ENCODE assay signal across 21 cellular contexts in genomic region chr10:110762109-110762848, GRCh38.
DNase-seq lines count a peak whose midpoint lies in the region; ATAC-seq and TF ChIP-seq lines count a peak whose summit lies in the region.
"Had no signal": no experiment of that assay in that cellular context is flagged by ENCODE, and none has a peak within 500 bp of the region (broad histone marks: within the 10 kb centered on the region; RNA-seq: fewer than 3 reads in every experiment).

No MANE protein-coding gene starts in this region.

- ATAC-seq in GM21515 (IDR thresholded peaks at IDR 0.05; ENCODE audit: unreplicated experiment) (no peak), GM21529 (IDR thresholded peaks at IDR 0.05; ENCODE audit: unreplicated experiment) (no peak), HG03460 (IDR thresholded peaks at IDR 0.05; ENCODE audit: unreplicated experiment) (no peak)
- ATAC-seq: upper lobe of right lung had no signal

- peak overlapping the region; percentile 73 for H2AFZ ChIP-seq in parathyroid adenoma
- H2AFZ ChIP-seq: neural progenitor cell had no signal

- H3K4me2 ChIP-seq in parathyroid adenoma (ENCODE audit: low read length): no peak overlapping the region
- H3K4me2 ChIP-seq: neural progenitor cell had no signal

- no peaks in the 10 kb centered on the region for H3K9me3 ChIP-seq in parathyroid adenoma (ENCODE audit: control insufficient read depth, low read length)
- H3K9me3 ChIP-seq: spleen, upper lobe of right lung had no signal

- H3K27me3 ChIP-seq in parathyroid adenoma (ENCODE audit: control insufficient read depth, insufficient read depth, low read length): no peaks in the 10 kb centered on the region
- H3K27me3 ChIP-seq: neural progenitor cell had no signal

- no peaks in the 10 kb centered on the region for H3K36me3 ChIP-seq in parathyroid adenoma (ENCODE audit: control insufficient read depth, insufficient read depth, low read length)
- H3K36me3 ChIP-seq: neural progenitor cell, spleen, upper lobe of right lung, WERI-Rb-1 had no signal

- no peak for TF ChIP-seq CTCF in parathyroid adenoma (IDR thresholded peaks at IDR 0.05)

- peaks cover 10% of the 10 kb centered on the region for H3K4me1 ChIP-seq in parathyroid adenoma
- H3K4me1 ChIP-seq: spleen, upper lobe of right lung had no signal

- H3K27ac ChIP-seq in parathyroid adenoma: no peak overlapping the region
- H3K27ac ChIP-seq: neural progenitor cell, SK-N-MC, spleen, upper lobe of right lung, WERI-Rb-1 had no signal

- H3K9ac ChIP-seq in parathyroid adenoma: no peak overlapping the region
- H3K9ac ChIP-seq: neural progenitor cell had no signal

- no peaks in the 10 kb centered on the region for H3K79me2 ChIP-seq in parathyroid adenoma

- H3K4me3 ChIP-seq in parathyroid adenoma (ENCODE audit: low read depth, low read length): no peak overlapping the region
- H3K4me3 ChIP-seq: neural progenitor cell, SK-N-MC, spleen, upper lobe of right lung had no signal

- DNase-seq in DMS53 treated with DMSO at 0.1 percent for 48 hours (lab: John Stamatoyannopoulos, UW; ENCODE audit: unreplicated experiment) (peak; percentile 21), NCI-H1436 (lab: John Stamatoyannopoulos, UW) (peak; percentile 94), NCI-H345 treated with DMSO at 0.1 percent for 48 hours (lab: John Stamatoyannopoulos, UW; ENCODE audit: unreplicated experiment) (peak; percentile 55)
- DNase-seq: activated CD4-positive, alpha-beta T cell treated with anti-CD3 and anti-CD28 coated beads, Interleukin-2, amount 50 U/mL, for 48 hours; activated gamma-delta T cell treated with Interleukin-2 at 50 U/mL for 16 hours; activated T-cell treated with anti-CD3 and anti-CD28 coated beads for 4 hours; AML-193; amniotic stem cell; caudate nucleus; CD8-positive, alpha-beta memory T cell; HFFc6; spleen; stimulated activated CD4-positive, alpha-beta T cell treated with anti-CD3 and anti-CD28 coated beads, Interleukin-4, amount 100 ng/mL, for 4 hours; upper lobe of right lung; WERI-Rb-1 had no signal

Comparison
In these comparisons a context has a peak if more than half of its experiments do, and no peak if none do; other contexts are left out.
1. DNase-seq: peak in every context shown above with its lines; median percentile 94 in NCI-H1436; 55 in NCI-H345 treated with DMSO at 0.1 percent for 48 hours; 21 in DMS53 treated with DMSO at 0.1 percent for 48 hours.